Comparison of ENCODE assay signal across 1 cellular context in the genomic region with DNA sequence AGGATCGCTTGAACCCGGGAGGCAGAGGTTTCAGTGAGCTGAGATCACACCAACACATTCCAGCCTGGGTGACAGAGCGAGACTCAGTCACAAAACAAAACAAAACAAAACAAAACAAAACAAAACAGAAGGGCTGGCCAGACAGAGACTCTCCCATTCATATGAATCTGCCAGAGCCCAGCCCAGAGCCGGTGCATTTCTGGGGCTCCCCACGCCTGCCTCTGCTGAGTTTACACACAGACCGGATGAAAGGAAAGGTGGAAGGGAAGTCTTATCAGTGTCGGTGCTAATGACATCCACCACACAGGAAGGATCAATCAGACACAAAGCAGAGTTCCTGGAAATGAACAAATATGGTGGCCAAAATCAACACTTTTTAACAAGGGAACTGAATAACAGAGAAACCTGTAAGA.
TF ChIP-seq lines count a peak whose summit lies in the region.

No MANE protein-coding gene starts in this region.

TF ChIP-seq in HepG2, 621 proteins besides CTCF, POLR2A, EP300 and RAD21 (continued from another document and continues in another):
- TF ChIP-seq, protein P1, sequence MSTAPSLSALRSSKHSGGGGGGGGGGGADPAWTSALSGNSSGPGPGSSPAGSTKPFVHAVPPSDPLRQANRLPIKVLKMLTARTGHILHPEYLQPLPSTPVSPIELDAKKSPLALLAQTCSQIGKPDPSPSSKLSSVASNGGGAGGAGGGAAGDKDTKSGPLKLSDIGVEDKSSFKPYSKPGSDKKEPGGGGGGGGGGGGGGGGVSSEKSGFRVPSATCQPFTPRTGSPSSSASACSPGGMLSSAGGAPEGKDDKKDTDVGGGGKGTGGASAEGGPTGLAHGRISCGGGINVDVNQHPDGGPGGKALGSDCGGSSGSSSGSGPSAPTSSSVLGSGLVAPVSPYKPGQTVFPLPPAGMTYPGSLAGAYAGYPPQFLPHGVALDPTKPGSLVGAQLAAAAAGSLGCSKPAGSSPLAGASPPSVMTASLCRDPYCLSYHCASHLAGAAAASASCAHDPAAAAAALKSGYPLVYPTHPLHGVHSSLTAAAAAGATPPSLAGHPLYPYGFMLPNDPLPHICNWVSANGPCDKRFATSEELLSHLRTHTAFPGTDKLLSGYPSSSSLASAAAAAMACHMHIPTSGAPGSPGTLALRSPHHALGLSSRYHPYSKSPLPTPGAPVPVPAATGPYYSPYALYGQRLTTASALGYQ (CRISPR knock-in tag; IDR thresholded peaks at IDR 0.05): 0 out of 2 replicates have a peak, but pooled peaks have one; percentile 45
- TF ChIP-seq THAP11 (CRISPR knock-in tag; IDR thresholded peaks at IDR 0.05): peak; percentile 33; the same call in 1 of the 2 replicates
- TF ChIP-seq HDAC1 (CRISPR knock-in tag; IDR thresholded peaks at IDR 0.05): peak; percentile 57
- peak; percentile 31; the same call in 1 of the 2 replicates for TF ChIP-seq ZNF792 (CRISPR knock-in tag; IDR thresholded peaks at IDR 0.05)
- no peak for TF ChIP-seq RFX1 (IDR thresholded peaks at IDR 0.05)
- TF ChIP-seq, protein P2, sequence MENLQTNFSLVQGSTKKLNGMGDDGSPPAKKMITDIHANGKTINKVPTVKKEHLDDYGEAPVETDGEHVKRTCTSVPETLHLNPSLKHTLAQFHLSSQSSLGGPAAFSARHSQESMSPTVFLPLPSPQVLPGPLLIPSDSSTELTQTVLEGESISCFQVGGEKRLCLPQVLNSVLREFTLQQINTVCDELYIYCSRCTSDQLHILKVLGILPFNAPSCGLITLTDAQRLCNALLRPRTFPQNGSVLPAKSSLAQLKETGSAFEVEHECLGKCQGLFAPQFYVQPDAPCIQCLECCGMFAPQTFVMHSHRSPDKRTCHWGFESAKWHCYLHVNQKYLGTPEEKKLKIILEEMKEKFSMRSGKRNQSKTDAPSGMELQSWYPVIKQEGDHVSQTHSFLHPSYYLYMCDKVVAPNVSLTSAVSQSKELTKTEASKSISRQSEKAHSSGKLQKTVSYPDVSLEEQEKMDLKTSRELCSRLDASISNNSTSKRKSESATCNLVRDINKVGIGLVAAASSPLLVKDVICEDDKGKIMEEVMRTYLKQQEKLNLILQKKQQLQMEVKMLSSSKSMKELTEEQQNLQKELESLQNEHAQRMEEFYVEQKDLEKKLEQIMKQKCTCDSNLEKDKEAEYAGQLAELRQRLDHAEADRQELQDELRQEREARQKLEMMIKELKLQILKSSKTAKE (CRISPR knock-in tag; IDR thresholded peaks at IDR 0.05; ENCODE audit: borderline replicate concordance): peak; percentile 89
- TF ChIP-seq, protein P3, sequence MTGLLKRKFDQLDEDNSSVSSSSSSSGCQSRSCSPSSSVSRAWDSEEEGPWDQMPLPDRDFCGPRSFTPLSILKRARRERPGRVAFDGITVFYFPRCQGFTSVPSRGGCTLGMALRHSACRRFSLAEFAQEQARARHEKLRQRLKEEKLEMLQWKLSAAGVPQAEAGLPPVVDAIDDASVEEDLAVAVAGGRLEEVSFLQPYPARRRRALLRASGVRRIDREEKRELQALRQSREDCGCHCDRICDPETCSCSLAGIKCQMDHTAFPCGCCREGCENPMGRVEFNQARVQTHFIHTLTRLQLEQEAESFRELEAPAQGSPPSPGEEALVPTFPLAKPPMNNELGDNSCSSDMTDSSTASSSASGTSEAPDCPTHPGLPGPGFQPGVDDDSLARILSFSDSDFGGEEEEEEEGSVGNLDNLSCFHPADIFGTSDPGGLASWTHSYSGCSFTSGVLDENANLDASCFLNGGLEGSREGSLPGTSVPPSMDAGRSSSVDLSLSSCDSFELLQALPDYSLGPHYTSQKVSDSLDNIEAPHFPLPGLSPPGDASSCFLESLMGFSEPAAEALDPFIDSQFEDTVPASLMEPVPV (CRISPR knock-in tag; IDR thresholded peaks at IDR 0.05): no peak
- TF ChIP-seq HOXA3 (CRISPR knock-in tag; IDR thresholded peaks at IDR 0.05): peak; percentile 54; the same call in 1 of the 2 replicates
- TF ChIP-seq FOXP1 (IDR thresholded peaks at IDR 0.05): no peak
- TF ChIP-seq FOXP1 (CRISPR knock-in tag; IDR thresholded peaks at IDR 0.05): peak; percentile 56; the same call in 1 of the 2 replicates
- TF ChIP-seq, protein P4, sequence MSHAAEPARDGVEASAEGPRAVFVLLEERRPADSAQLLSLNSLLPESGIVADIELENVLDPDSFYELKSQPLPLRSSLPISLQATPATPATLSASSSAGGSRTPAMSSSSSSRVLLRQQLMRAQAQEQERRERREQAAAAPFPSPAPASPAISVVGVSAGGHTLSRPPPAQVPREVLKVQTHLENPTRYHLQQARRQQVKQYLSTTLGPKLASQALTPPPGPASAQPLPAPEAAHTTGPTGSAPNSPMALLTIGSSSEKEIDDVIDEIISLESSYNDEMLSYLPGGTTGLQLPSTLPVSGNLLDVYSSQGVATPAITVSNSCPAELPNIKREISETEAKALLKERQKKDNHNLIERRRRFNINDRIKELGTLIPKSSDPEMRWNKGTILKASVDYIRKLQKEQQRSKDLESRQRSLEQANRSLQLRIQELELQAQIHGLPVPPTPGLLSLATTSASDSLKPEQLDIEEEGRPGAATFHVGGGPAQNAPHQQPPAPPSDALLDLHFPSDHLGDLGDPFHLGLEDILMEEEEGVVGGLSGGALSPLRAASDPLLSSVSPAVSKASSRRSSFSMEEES (CRISPR knock-in tag; IDR thresholded peaks at IDR 0.05): no peak
- TF ChIP-seq ZNF460 (CRISPR knock-in tag; IDR thresholded peaks at IDR 0.05; ENCODE audit: borderline replicate concordance): peak; percentile 23; the same call in 1 of the 2 replicates
- peak; percentile 76 for TF ChIP-seq ELF3 (CRISPR knock-in tag; IDR thresholded peaks at IDR 0.05)
- peak; percentile 26; the same call in 1 of the 2 replicates for TF ChIP-seq GATAD2A (CRISPR knock-in tag; IDR thresholded peaks at IDR 0.05)
- TF ChIP-seq TCF7 (IDR thresholded peaks at IDR 0.05; ENCODE audit: low read depth): peak; percentile 85
- no peak for TF ChIP-seq NR2F6 (IDR thresholded peaks at IDR 0.05)
- peak; percentile 39 for TF ChIP-seq NR2F6 (CRISPR knock-in tag; IDR thresholded peaks at IDR 0.05)
- TF ChIP-seq, protein P5, sequence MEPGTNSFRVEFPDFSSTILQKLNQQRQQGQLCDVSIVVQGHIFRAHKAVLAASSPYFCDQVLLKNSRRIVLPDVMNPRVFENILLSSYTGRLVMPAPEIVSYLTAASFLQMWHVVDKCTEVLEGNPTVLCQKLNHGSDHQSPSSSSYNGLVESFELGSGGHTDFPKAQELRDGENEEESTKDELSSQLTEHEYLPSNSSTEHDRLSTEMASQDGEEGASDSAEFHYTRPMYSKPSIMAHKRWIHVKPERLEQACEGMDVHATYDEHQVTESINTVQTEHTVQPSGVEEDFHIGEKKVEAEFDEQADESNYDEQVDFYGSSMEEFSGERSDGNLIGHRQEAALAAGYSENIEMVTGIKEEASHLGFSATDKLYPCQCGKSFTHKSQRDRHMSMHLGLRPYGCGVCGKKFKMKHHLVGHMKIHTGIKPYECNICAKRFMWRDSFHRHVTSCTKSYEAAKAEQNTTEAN (CRISPR knock-in tag; conservative IDR thresholded peaks at IDR 0.05): 0 out of 2 replicates have a peak, but pooled peaks have one; percentile 31
- no peak for TF ChIP-seq MYC (CRISPR knock-in tag; IDR thresholded peaks at IDR 0.05; ENCODE audit: borderline replicate concordance)
- 0 out of 2 replicates have a peak, but pooled peaks have one; percentile 24 for TF ChIP-seq ZNF441 (CRISPR knock-in tag; IDR thresholded peaks at IDR 0.05; ENCODE audit: borderline replicate concordance)
- TF ChIP-seq, protein P6, sequence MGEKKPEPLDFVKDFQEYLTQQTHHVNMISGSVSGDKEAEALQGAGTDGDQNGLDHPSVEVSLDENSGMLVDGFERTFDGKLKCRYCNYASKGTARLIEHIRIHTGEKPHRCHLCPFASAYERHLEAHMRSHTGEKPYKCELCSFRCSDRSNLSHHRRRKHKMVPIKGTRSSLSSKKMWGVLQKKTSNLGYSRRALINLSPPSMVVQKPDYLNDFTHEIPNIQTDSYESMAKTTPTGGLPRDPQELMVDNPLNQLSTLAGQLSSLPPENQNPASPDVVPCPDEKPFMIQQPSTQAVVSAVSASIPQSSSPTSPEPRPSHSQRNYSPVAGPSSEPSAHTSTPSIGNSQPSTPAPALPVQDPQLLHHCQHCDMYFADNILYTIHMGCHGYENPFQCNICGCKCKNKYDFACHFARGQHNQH (CRISPR knock-in tag; IDR thresholded peaks at IDR 0.05): peak; percentile 53; the same call in 1 of the 2 replicates
- no peak for TF ChIP-seq ZNF572 (CRISPR knock-in tag; IDR thresholded peaks at IDR 0.05)
- TF ChIP-seq ZNF501 (CRISPR knock-in tag; IDR thresholded peaks at IDR 0.05): 0 out of 2 replicates have a peak, but pooled peaks have one; percentile 49
- TF ChIP-seq, protein P7, sequence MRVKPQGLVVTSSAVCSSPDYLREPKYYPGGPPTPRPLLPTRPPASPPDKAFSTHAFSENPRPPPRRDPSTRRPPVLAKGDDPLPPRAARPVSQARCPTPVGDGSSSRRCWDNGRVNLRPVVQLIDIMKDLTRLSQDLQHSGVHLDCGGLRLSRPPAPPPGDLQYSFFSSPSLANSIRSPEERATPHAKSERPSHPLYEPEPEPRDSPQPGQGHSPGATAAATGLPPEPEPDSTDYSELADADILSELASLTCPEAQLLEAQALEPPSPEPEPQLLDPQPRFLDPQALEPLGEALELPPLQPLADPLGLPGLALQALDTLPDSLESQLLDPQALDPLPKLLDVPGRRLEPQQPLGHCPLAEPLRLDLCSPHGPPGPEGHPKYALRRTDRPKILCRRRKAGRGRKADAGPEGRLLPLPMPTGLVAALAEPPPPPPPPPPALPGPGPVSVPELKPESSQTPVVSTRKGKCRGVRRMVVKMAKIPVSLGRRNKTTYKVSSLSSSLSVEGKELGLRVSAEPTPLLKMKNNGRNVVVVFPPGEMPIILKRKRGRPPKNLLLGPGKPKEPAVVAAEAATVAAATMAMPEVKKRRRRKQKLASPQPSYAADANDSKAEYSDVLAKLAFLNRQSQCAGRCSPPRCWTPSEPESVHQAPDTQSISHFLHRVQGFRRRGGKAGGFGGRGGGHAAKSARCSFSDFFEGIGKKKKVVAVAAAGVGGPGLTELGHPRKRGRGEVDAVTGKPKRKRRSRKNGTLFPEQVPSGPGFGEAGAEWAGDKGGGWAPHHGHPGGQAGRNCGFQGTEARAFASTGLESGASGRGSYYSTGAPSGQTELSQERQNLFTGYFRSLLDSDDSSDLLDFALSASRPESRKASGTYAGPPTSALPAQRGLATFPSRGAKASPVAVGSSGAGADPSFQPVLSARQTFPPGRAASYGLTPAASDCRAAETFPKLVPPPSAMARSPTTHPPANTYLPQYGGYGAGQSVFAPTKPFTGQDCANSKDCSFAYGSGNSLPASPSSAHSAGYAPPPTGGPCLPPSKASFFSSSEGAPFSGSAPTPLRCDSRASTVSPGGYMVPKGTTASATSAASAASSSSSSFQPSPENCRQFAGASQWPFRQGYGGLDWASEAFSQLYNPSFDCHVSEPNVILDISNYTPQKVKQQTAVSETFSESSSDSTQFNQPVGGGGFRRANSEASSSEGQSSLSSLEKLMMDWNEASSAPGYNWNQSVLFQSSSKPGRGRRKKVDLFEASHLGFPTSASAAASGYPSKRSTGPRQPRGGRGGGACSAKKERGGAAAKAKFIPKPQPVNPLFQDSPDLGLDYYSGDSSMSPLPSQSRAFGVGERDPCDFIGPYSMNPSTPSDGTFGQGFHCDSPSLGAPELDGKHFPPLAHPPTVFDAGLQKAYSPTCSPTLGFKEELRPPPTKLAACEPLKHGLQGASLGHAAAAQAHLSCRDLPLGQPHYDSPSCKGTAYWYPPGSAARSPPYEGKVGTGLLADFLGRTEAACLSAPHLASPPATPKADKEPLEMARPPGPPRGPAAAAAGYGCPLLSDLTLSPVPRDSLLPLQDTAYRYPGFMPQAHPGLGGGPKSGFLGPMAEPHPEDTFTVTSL (CRISPR knock-in tag; IDR thresholded peaks at IDR 0.05; ENCODE audit: borderline replicate concordance): peak; percentile 79; the same call in 1 of the 2 replicates
- TF ChIP-seq, protein P8, sequence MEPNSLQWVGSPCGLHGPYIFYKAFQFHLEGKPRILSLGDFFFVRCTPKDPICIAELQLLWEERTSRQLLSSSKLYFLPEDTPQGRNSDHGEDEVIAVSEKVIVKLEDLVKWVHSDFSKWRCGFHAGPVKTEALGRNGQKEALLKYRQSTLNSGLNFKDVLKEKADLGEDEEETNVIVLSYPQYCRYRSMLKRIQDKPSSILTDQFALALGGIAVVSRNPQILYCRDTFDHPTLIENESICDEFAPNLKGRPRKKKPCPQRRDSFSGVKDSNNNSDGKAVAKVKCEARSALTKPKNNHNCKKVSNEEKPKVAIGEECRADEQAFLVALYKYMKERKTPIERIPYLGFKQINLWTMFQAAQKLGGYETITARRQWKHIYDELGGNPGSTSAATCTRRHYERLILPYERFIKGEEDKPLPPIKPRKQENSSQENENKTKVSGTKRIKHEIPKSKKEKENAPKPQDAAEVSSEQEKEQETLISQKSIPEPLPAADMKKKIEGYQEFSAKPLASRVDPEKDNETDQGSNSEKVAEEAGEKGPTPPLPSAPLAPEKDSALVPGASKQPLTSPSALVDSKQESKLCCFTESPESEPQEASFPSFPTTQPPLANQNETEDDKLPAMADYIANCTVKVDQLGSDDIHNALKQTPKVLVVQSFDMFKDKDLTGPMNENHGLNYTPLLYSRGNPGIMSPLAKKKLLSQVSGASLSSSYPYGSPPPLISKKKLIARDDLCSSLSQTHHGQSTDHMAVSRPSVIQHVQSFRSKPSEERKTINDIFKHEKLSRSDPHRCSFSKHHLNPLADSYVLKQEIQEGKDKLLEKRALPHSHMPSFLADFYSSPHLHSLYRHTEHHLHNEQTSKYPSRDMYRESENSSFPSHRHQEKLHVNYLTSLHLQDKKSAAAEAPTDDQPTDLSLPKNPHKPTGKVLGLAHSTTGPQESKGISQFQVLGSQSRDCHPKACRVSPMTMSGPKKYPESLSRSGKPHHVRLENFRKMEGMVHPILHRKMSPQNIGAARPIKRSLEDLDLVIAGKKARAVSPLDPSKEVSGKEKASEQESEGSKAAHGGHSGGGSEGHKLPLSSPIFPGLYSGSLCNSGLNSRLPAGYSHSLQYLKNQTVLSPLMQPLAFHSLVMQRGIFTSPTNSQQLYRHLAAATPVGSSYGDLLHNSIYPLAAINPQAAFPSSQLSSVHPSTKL (CRISPR knock-in tag; IDR thresholded peaks at IDR 0.05): peak; percentile 61
- no peak for TF ChIP-seq SOX13 (IDR thresholded peaks at IDR 0.05)
- TF ChIP-seq SOX13 (CRISPR knock-in tag; conservative IDR thresholded peaks at IDR 0.05 in 1 of 2, IDR thresholded peaks at IDR 0.05 in 1 of 2): peak in 1 of 2 experiments; percentile 85; a peak in 2 of 4 replicates
